9 cellular contexts compared by ENCODE assay signal in genomic region chr11:17389957-17390649, GRCh38. TPM values are rescaled to one million over a fixed set of nuclear protein-coding genes. Genes with fewer than 3 reads are reported as not detected.
A peak's percentile ranks its signal among the peaks of the same experiment; 100 is the strongest.
DNase-seq lines count a peak whose midpoint lies in the region; ATAC-seq and TF ChIP-seq lines count a peak whose summit lies in the region.
"Had no signal": no experiment of that assay in that cellular context is flagged by ENCODE, and none has a peak within 500 bp of the region (broad histone marks: within the 10 kb centered on the region; RNA-seq: fewer than 3 reads in every experiment).

No MANE protein-coding gene starts in this region.

- H3K9me3 Mint-ChIP-seq in activated T-cell treated with anti-CD3 and anti-CD28 coated beads, Interleukin-2, amount 50 U/mL, for 72 hours = no peaks in the 10 kb centered on the region

- no peaks in the 10 kb centered on the region for H3K4me1 Mint-ChIP-seq in activated T-cell treated with anti-CD3 and anti-CD28 coated beads, Interleukin-2, amount 50 U/mL, for 72 hours (ENCODE audit: low read depth)

- no peak overlapping the region for H3K9ac ChIP-seq in mucosa of rectum (ENCODE audit: low read depth in 1 of 2, low read length in 2 of 2)

- no peaks in the 10 kb centered on the region for H3K36me3 Mint-ChIP-seq in activated T-cell treated with anti-CD3 and anti-CD28 coated beads, Interleukin-2, amount 50 U/mL, for 72 hours (ENCODE audit: insufficient read depth in 2 of 2)

- H3K4me3 ChIP-seq in H7 (ENCODE audit: insufficient read depth, low read depth, low read length) = peak overlapping the region; percentile 50; the same call in 1 of the 2 replicates
- peak overlapping the region; percentile 57 to 63 for H3K4me3 ChIP-seq in mucosa of rectum (ENCODE audit: low read length in 2 of 2)

- H3K27ac ChIP-seq in C4-2B = peak overlapping the region; percentile 64
- no peak overlapping the region for H3K27ac ChIP-seq in mucosa of rectum (ENCODE audit: low read depth in 2 of 2, low read length in 2 of 2)

- H3K27me3 Mint-ChIP-seq in activated T-cell treated with anti-CD3 and anti-CD28 coated beads, Interleukin-2, amount 50 U/mL, for 72 hours (ENCODE audit: low read depth) = peaks cover 20% of the 10 kb centered on the region

- DNase-seq in H7 (peak; percentile 50), Kasumi-1 (lab: John Stamatoyannopoulos, UW) (no peak), pons (ENCODE audit: low spot score) (no peak)
- no peak for DNase-seq in activated T-cell treated with anti-CD3 and anti-CD28 coated beads, Interleukin-2, amount 50 U/mL, for 72 hours

- peak overlapping the region; percentile 57 to 76 for H3K4me3 Mint-ChIP-seq in activated T-cell treated with anti-CD3 and anti-CD28 coated beads, Interleukin-2, amount 50 U/mL, for 72 hours

- peaks cover 12% of the 10 kb centered on the region; the same call in 1 of the 2 replicates for H3K27me3 ChIP-seq in H7 (ENCODE audit: control insufficient read depth, insufficient read depth, low read length)
- H3K27me3 ChIP-seq in mucosa of rectum (ENCODE audit: control insufficient read depth in 2 of 2, insufficient read depth in 2 of 2, low read length in 2 of 2) = no peaks in the 10 kb centered on the region

- no peaks in the 10 kb centered on the region for H3K9me3 ChIP-seq in mucosa of rectum (ENCODE audit: control insufficient read depth in 2 of 2, low read length in 2 of 2)

- ATAC-seq in activated T-cell treated with anti-CD3 and anti-CD28 coated beads, Interleukin-2, amount 50 U/mL, for 72 hours (replicated peaks in 1 of 2) = no peak
- ATAC-seq in HG02798 (IDR thresholded peaks at IDR 0.05; ENCODE audit: poor library complexity, unreplicated experiment) (no peak), HG02885 (IDR thresholded peaks at IDR 0.05; ENCODE audit: poor library complexity, unreplicated experiment) (no peak)

- no peak overlapping the region for H3K27ac Mint-ChIP-seq in activated T-cell treated with anti-CD3 and anti-CD28 coated beads, Interleukin-2, amount 50 U/mL, for 72 hours

- no peak for TF ChIP-seq CTCF in C4-2B (conservative IDR thresholded peaks at IDR 0.05)

- H3K36me3 ChIP-seq in H7 (replicated peaks; ENCODE audit: control insufficient read depth, insufficient read depth, low read length) = no peaks in the 10 kb centered on the region
- no peaks in the 10 kb centered on the region for H3K36me3 ChIP-seq in mucosa of rectum (ENCODE audit: control insufficient read depth in 2 of 2, insufficient read depth in 2 of 2, low read length in 2 of 2)

- peaks cover 0 to 5% of the 10 kb centered on the region in 2 donors for H3K4me1 ChIP-seq in mucosa of rectum (ENCODE audit: control insufficient read depth in 2 of 2, insufficient read depth in 2 of 2, low read length in 2 of 2)

RNA-seq across cellular contexts. Expression of gene KCNJ11, which starts 1.6 kb away (rescaled TPM):
- 2.1 and 4.3 TPM in 2 replicates for total RNA-seq in H7 (2014; rRNA removed; shearing (Covaris generic))
- under 1 TPM in 1 of 2 donors, not detected in 1; 0.29 TPM for total RNA-seq in activated T-cell treated with anti-CD3 and anti-CD28 coated beads, Interleukin-2, amount 50 U/mL, for 72 hours
- total RNA-seq: RPMI7951 had no signal

RNA-seq across cellular contexts. Expression of gene NCR3LG1, which starts 38.5 kb away (rescaled TPM):
- total RNA-seq in H7 (2014; rRNA removed; shearing (Covaris generic)) = 0.03 and 0.33 TPM in 2 replicates
- 1 to 10 TPM; 1.3 to 1.5 TPM for total RNA-seq in activated T-cell treated with anti-CD3 and anti-CD28 coated beads, Interleukin-2, amount 50 U/mL, for 72 hours
